Comparison of ENCODE assay signal across 27 cellular contexts in the genomic region with DNA sequence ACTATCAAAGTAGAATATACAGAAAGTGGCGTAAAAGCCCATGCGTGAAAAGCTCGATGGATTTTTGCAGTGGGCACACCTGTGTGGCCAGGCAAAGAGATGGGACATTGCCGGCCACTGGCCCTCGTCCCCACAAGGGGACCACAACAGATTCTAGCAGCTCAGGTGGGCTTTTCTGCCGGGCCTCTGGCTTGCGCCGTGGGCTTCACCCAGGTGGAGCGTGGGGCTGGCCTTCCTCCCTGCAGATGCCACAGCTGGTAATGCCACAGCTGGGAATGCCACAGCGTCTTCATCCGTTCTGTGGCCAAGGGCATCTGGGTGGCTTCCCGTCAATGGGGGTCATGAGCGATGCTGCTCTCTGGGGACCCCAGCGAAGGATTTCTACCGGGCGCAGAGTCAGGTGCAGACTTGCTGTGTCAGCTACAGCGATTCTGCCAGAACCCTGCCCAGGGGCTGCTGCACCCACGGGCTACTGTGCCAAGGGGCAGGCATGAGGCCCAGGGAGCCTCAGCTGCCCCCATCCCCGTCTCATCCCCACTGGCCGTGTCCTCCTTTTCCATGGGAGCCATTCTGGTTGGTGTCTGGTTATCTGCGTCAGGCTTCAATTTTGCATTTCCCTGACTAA. TPM values are rescaled to one million over a fixed set of nuclear protein-coding genes. Genes with fewer than 3 reads are reported as not detected.
"Had no signal": no experiment of that assay in that cellular context is flagged by ENCODE, and none has a peak within 500 bp of the region (broad histone marks: within the 10 kb centered on the region; RNA-seq: fewer than 3 reads in every experiment).

No MANE protein-coding gene starts in this region.

- H3K36me3 Mint-ChIP-seq: activated naive CD8-positive, alpha-beta T cell treated with anti-CD3 and anti-CD28 coated beads, Interleukin-2, amount 10 ng/mL, durations not matched to agents 7 days and 5 days; stimulated activated effector memory CD8-positive, alpha-beta T cell treated with anti-CD3 and anti-CD28 coated beads, Interleukin-12 subunit alpha, Interleukin-12 subunit beta, amount 100 ng/mL, for 72 hours; T-cell had no signal

- H3K36me3 ChIP-seq: heart left ventricle, left lung, neutrophil, pancreas, tibial artery, WERI-Rb-1 had no signal

- H3K27me3 ChIP-seq: neutrophil had no signal

- ATAC-seq: heart left ventricle; left lung; pancreas; right cardiac atrium; stimulated activated effector memory CD8-positive, alpha-beta T cell treated with anti-CD3 and anti-CD28 coated beads, Interleukin-12 subunit alpha, Interleukin-12 subunit beta, amount 100 ng/mL, for 72 hours; stimulated activated naive CD8-positive, alpha-beta T cell treated with anti-CD3 and anti-CD28 coated beads, Interleukin-15, amount 100 ng/mL, for 72 hours; T-cell had no signal

- H3K4me1 ChIP-seq: left lung, pancreas had no signal

- H3K4me3 Mint-ChIP-seq: activated naive CD8-positive, alpha-beta T cell treated with anti-CD3 and anti-CD28 coated beads, Interleukin-2, amount 10 ng/mL, durations not matched to agents 7 days and 5 days; activated T-cell treated with anti-CD3 and anti-CD28 coated beads, Interleukin-2, amount 50 U/mL, for 24 hours; natural killer cell treated with Interleukin-12 subunit alpha and Interleukin-12 subunit beta and Interleukin-15 and Interleukin-18, amount 100 ng/mL, for 72 hours; stimulated activated effector memory CD8-positive, alpha-beta T cell treated with anti-CD3 and anti-CD28 coated beads, Interleukin-12 subunit alpha, Interleukin-12 subunit beta, amount 100 ng/mL, for 72 hours; stimulated activated naive CD8-positive, alpha-beta T cell treated with anti-CD3 and anti-CD28 coated beads, Interleukin-15, amount 100 ng/mL, for 72 hours; T-cell had no signal

- H3K4me3 ChIP-seq: heart left ventricle, left lung, pancreas, skin epidermis, tibial artery had no signal

- DNase-seq: activated CD4-positive, alpha-beta T cell treated with anti-CD3 and anti-CD28 coated beads for 1 hour; activated CD4-positive, alpha-beta T cell treated with anti-CD3 and anti-CD28 coated beads, Interleukin-2, amount 50 U/mL, for 1 hour; activated CD8-positive, alpha-beta memory T cell treated with anti-CD3 and anti-CD28 coated beads for 24 hours; activated CD8-positive, alpha-beta memory T cell treated with anti-CD3 and anti-CD28 coated beads, Interleukin-2, amount 50 U/mL, for 4 hours; activated naive CD4-positive, alpha-beta T cell treated with Interleukin-2 at 50 U/mL for 16 hours; activated naive CD8-positive, alpha-beta T cell treated with anti-CD3 and anti-CD28 coated beads, Interleukin-2, amount 10 ng/mL, durations not matched to agents 7 days and 5 days; activated T-cell treated with anti-CD3 and anti-CD28 coated beads, Interleukin-2, amount 50 U/mL, for 24 hours; amniotic stem cell; cerebellar nuclear complex; cortex of kidney; heart left ventricle; kidney glomerular epithelial cell; right cardiac atrium; stimulated activated CD4-positive, alpha-beta T cell treated with anti-CD3 and anti-CD28 coated beads, Interleukin-2, amount 100 ng/mL, for 24 hours; stimulated activated naive CD8-positive, alpha-beta T cell treated with anti-CD3 and anti-CD28 coated beads, Interleukin-15, amount 100 ng/mL, for 72 hours; WERI-Rb-1 had no signal

- H3K27ac Mint-ChIP-seq: activated naive CD8-positive, alpha-beta T cell treated with anti-CD3 and anti-CD28 coated beads, Interleukin-2, amount 10 ng/mL, durations not matched to agents 7 days and 5 days; activated T-cell treated with anti-CD3 and anti-CD28 coated beads, Interleukin-2, amount 50 U/mL, for 24 hours; natural killer cell treated with Interleukin-12 subunit alpha and Interleukin-12 subunit beta and Interleukin-15 and Interleukin-18, amount 100 ng/mL, for 72 hours; stimulated activated effector memory CD8-positive, alpha-beta T cell treated with anti-CD3 and anti-CD28 coated beads, Interleukin-12 subunit alpha, Interleukin-12 subunit beta, amount 100 ng/mL, for 72 hours; T-cell had no signal

- H3K9me3 ChIP-seq: pancreas had no signal

- H3K27ac ChIP-seq: heart left ventricle, left lung, neutrophil, pancreas, skin epidermis, tibial artery, WERI-Rb-1 had no signal

- H3K4me1 Mint-ChIP-seq: activated naive CD8-positive, alpha-beta T cell treated with anti-CD3 and anti-CD28 coated beads, Interleukin-2, amount 10 ng/mL, durations not matched to agents 7 days and 5 days; stimulated activated effector memory CD8-positive, alpha-beta T cell treated with anti-CD3 and anti-CD28 coated beads, Interleukin-12 subunit alpha, Interleukin-12 subunit beta, amount 100 ng/mL, for 72 hours had no signal

RNA-seq across cellular contexts. Expression of a gene that starts 52.5 kb away (rescaled TPM):
- total RNA-seq: activated naive CD8-positive, alpha-beta T cell treated with anti-CD3 and anti-CD28 coated beads, Interleukin-2, amount 10 ng/mL, durations not matched to agents 7 days and 5 days; bronchial epithelial cell; fibroblast of villous mesenchyme; heart left ventricle; left lung; natural killer cell treated with Interleukin-12 subunit alpha and Interleukin-12 subunit beta and Interleukin-15 and Interleukin-18, amount 100 ng/mL, for 72 hours; pulmonary artery endothelial cell; right cardiac atrium; T-cell had no signal
